ENCODE assay signal across 14 cellular contexts in genomic region chr11:35486934-35487333, GRCh38. TPM values are rescaled to one million over a fixed set of nuclear protein-coding genes. Genes with fewer than 3 reads are reported as not detected.
DNase-seq lines count a peak whose midpoint lies in the region; ATAC-seq and TF ChIP-seq lines count a peak whose summit lies in the region.
"Had no signal": no experiment of that assay in that cellular context is flagged by ENCODE, and none has a peak within 500 bp of the region (broad histone marks: within the 10 kb centered on the region; RNA-seq: fewer than 3 reads in every experiment).

No MANE protein-coding gene starts in this region.

- H3K4me2 ChIP-seq in hepatocyte = no peak overlapping the region
- H3K4me2 ChIP-seq: BLaER1 had no signal

- H3K27ac ChIP-seq in left ventricle myocardium inferior (replicated peaks) (peak overlapping the region; percentile 33), heart left ventricle (no peak overlapping the region), hepatocyte (no peak overlapping the region)
- H3K27ac ChIP-seq: BLaER1 had no signal

- ATAC-seq in heart left ventricle = no peak
- ATAC-seq in sciatic nerve = peak; percentile 25
- ATAC-seq in GM21576 (IDR thresholded peaks at IDR 0.05; ENCODE audit: unreplicated experiment) = no peak

- H3K79me2 ChIP-seq in hepatocyte = no peaks in the 10 kb centered on the region

- H4K20me1 ChIP-seq in hepatocyte (ENCODE audit: insufficient read depth, poor library complexity, severe bottlenecking) = no peaks in the 10 kb centered on the region
- H4K20me1 ChIP-seq: BLaER1 had no signal

- H3K4me3 ChIP-seq in left ventricle myocardium inferior = no peak overlapping the region
- no peak overlapping the region for H3K4me3 ChIP-seq in heart left ventricle
- H3K4me3 ChIP-seq in kidney epithelial cell (ENCODE audit: low read depth, low read length) = no peak overlapping the region
- H3K4me3 ChIP-seq in hepatocyte = no peak overlapping the region
- H3K4me3 ChIP-seq: BLaER1 had no signal

- no peak overlapping the region for H2AFZ ChIP-seq in hepatocyte

- TF ChIP-seq CTCF in left ventricle myocardium inferior (IDR thresholded peaks at IDR 0.05; ENCODE audit: borderline replicate concordance) (no peak), heart left ventricle (IDR thresholded peaks at IDR 0.05) (no peak), kidney epithelial cell (IDR thresholded peaks at IDR 0.05; ENCODE audit: insufficient read depth, low read length, poor library complexity, severe bottlenecking) (peak; percentile 2), hepatocyte (IDR thresholded peaks at IDR 0.05; ENCODE audit: poor library complexity) (no peak)

- peaks cover 69% of the 10 kb centered on the region for H3K27me3 ChIP-seq in left ventricle myocardium inferior (ENCODE audit: low read depth)
- peaks cover 0 to 28% (median 0%) of the 10 kb centered on the region in 9 donors for H3K27me3 ChIP-seq in heart left ventricle
- H3K27me3 ChIP-seq in kidney epithelial cell (ENCODE audit: control insufficient read depth, insufficient read depth, low read length) = peaks cover 4% of the 10 kb centered on the region
- no peaks in the 10 kb centered on the region for H3K27me3 ChIP-seq in hepatocyte
- H3K27me3 ChIP-seq: BLaER1 had no signal

- no peak for DNase-seq in left ventricle myocardium inferior
- no peak for DNase-seq in heart left ventricle
- DNase-seq in kidney epithelial cell (ENCODE audit: low read depth) = no peak
- DNase-seq in sciatic nerve (ENCODE audit: low spot score) = no peak
- DNase-seq in hepatocyte (ENCODE audit: low spot score) = no peak
- no peak for DNase-seq in effector CD4-positive, alpha-beta T cell
- no peak for DNase-seq in globus pallidus (ENCODE audit: low spot score)
- DNase-seq: CD4-positive, alpha-beta memory T cell; DMS153; GF-D8; GOT3 had no signal

- 87 to 95% (median 93%) methylated on average over 2 of the region's 2 CpGs for WGBS in heart left ventricle, 4 donors
- 97% methylated on average over 2 of the region's 2 CpGs for WGBS in hepatocyte (ENCODE audit: low lambda C conversion rate, missing lambda C conversion rate)

- intact Hi-C loops in left ventricle myocardium inferior (cut with micrococcal nuclease) (no loop called here), heart left ventricle (cut with DNase I) (loop anchor here in 7 of 10 donors (5.0 to 10.0 kb wide), 9 partner anchors 118 to 780 kb away; no protein-coding TSS in a partner anchor), sciatic nerve (cut with DNase I) (no loop called here)

- H3K9me2 ChIP-seq in hepatocyte (replicated peaks; ENCODE audit: insufficient read depth) = no peaks in the 10 kb centered on the region

- peaks cover 9% of the 10 kb centered on the region for H3K9me3 ChIP-seq in left ventricle myocardium inferior (replicated peaks)
- H3K9me3 ChIP-seq in heart left ventricle = peaks cover 0 to 15% (median 0%) of the 10 kb centered on the region in 12 donors
- no peaks in the 10 kb centered on the region for H3K9me3 ChIP-seq in hepatocyte (ENCODE audit: low read depth)

- no peaks in the 10 kb centered on the region for H3K4me1 ChIP-seq in left ventricle myocardium inferior
- H3K4me1 ChIP-seq in heart left ventricle = peaks cover 0 to 14% (median 1%) of the 10 kb centered on the region in 12 donors
- H3K4me1 ChIP-seq in hepatocyte (ENCODE audit: insufficient read depth) = peaks cover 4% of the 10 kb centered on the region
- H3K4me1 ChIP-seq: BLaER1 had no signal

- no peak for TF ChIP-seq POLR2A in heart left ventricle (IDR thresholded peaks at IDR 0.05)

- no peaks in the 10 kb centered on the region for H3K36me3 ChIP-seq in left ventricle myocardium inferior
- H3K36me3 ChIP-seq in heart left ventricle = peaks cover 0 to under 1% (median 0%) of the 10 kb centered on the region in 9 donors
- no peaks in the 10 kb centered on the region for H3K36me3 ChIP-seq in kidney epithelial cell (ENCODE audit: control insufficient read depth, insufficient read depth, low read length)
- H3K36me3 ChIP-seq in hepatocyte (replicated peaks; ENCODE audit: insufficient read depth, low read depth) = no peaks in the 10 kb centered on the region
- H3K36me3 ChIP-seq: BLaER1 had no signal

RNA-seq across cellular contexts. Expression of gene PAMR1, which starts 38.5 kb away (rescaled TPM):
- 12.9 TPM for total RNA-seq in left ventricle myocardium inferior
- 10 to 100 TPM in 2 of 9 donors, 1 to 10 TPM in 7; 4.1 to 18.3 (median 7.2) TPM for total RNA-seq in heart left ventricle
- 1 to 10 TPM; 3.5 to 4.3 TPM for polyA plus RNA-seq in heart left ventricle
- total RNA-seq in kidney epithelial cell = 0.75 and 0.84 TPM in 2 replicates
- total RNA-seq in sciatic nerve = 15.6 TPM
- total RNA-seq in hepatocyte = 24.8 and 31.1 TPM in 2 replicates
- polyA plus RNA-seq in hepatocyte = 26.3 and 35.2 TPM in 2 replicates
- total RNA-seq: CD4-positive, alpha-beta memory T cell had no signal
- polyA plus RNA-seq: CD14-positive monocyte; CD4-positive, alpha-beta memory T cell had no signal

Comparison
In these comparisons a context has a peak if more than half of its experiments do, and no peak if none do; other contexts are left out.
1. intact Hi-C loops: an anchor here in heart left ventricle (5.0 to 10.0 kb wide); none called in left ventricle myocardium inferior and sciatic nerve.